1 cellular context compared by ENCODE assay signal in genomic region chr19:2462635-2463421, GRCh38.
A peak's percentile ranks its signal among the peaks of the same experiment; 100 is the strongest.
TF ChIP-seq lines count a peak whose summit lies in the region.

No MANE protein-coding gene starts in this region.

TF ChIP-seq in HepG2, 621 proteins besides CTCF, POLR2A, EP300 and RAD21 (continued from another document and continues in another):
- TF ChIP-seq YEATS4 (CRISPR knock-in tag; IDR thresholded peaks at IDR 0.05; ENCODE audit: borderline replicate concordance) (peak; percentile 88; the same call in 1 of the 2 replicates), ZC3H4 (CRISPR knock-in tag; IDR thresholded peaks at IDR 0.05; ENCODE audit: borderline replicate concordance) (no peak), REL (CRISPR knock-in tag; conservative IDR thresholded peaks at IDR 0.05) (no peak), SNAPC2 (CRISPR knock-in tag; IDR thresholded peaks at IDR 0.05) (0 out of 2 replicates have a peak, but pooled peaks have one; percentile 70), ZNF746 (CRISPR knock-in tag; IDR thresholded peaks at IDR 0.05) (no peak), ZNF407 (CRISPR knock-in tag; IDR thresholded peaks at IDR 0.05; ENCODE audit: not compliant biosample characterization) (no peak), ZNF251 (CRISPR knock-in tag; IDR thresholded peaks at IDR 0.05) (no peak), NFYB (CRISPR knock-in tag; IDR thresholded peaks at IDR 0.05) (peak; percentile 47; the same call in 1 of the 2 replicates), DMAP1 (CRISPR knock-in tag; IDR thresholded peaks at IDR 0.05) (peak; percentile 92), ZBTB38 (CRISPR knock-in tag; IDR thresholded peaks at IDR 0.05) (no peak; the same call in 1 of the 2 replicates), ZNF274 (CRISPR knock-in tag; IDR thresholded peaks at IDR 0.05) (peak; percentile 87), WIZ (CRISPR knock-in tag; IDR thresholded peaks at IDR 0.05) (no peak), PLSCR1 (CRISPR knock-in tag; IDR thresholded peaks at IDR 0.05; ENCODE audit: borderline replicate concordance) (no peak), ZNF737 (CRISPR knock-in tag; IDR thresholded peaks at IDR 0.05; ENCODE audit: borderline replicate concordance) (no peak), MED13 (CRISPR knock-in tag; IDR thresholded peaks at IDR 0.05) (peak; percentile 84), MTERF4 (CRISPR knock-in tag; IDR thresholded peaks at IDR 0.05) (no peak), NCOR1 (IDR thresholded peaks at IDR 0.05; ENCODE audit: borderline replicate concordance, low read length) (no peak), SMARCC2 (IDR thresholded peaks at IDR 0.05) (0 out of 2 replicates have a peak, but pooled peaks have one; percentile 25), BHLHE40 (IDR thresholded peaks at IDR 0.05; ENCODE audit: low read length) (peak; percentile 57), ZNF614 (CRISPR knock-in tag; IDR thresholded peaks at IDR 0.05; ENCODE audit: borderline replicate concordance) (peak; percentile 73; the same call in 1 of the 2 replicates), SP1 (IDR thresholded peaks at IDR 0.05) (no peak), SP1 (CRISPR knock-in tag; IDR thresholded peaks at IDR 0.05) (peak; percentile 76; the same call in 1 of the 2 replicates), IKZF5 (CRISPR knock-in tag; IDR thresholded peaks at IDR 0.05) (peak; percentile 87), KLF15 (CRISPR knock-in tag; IDR thresholded peaks at IDR 0.05; ENCODE audit: borderline replicate concordance) (no peak), IRF2 (CRISPR knock-in tag; IDR thresholded peaks at IDR 0.05) (peak; percentile 26; the same call in 1 of the 2 replicates), ZNF207 (IDR thresholded peaks at IDR 0.05; ENCODE audit: borderline replicate concordance) (no peak), ZNF18 (CRISPR knock-in tag; IDR thresholded peaks at IDR 0.05; ENCODE audit: insufficient replicate concordance) (no peak), GRHL1 (CRISPR knock-in tag; conservative IDR thresholded peaks at IDR 0.05) (no peak), ZNF256 (CRISPR knock-in tag; conservative IDR thresholded peaks at IDR 0.05) (no peak), RAD51 (IDR thresholded peaks at IDR 0.05; ENCODE audit: borderline replicate concordance) (no peak), HMG20B (CRISPR knock-in tag; conservative IDR thresholded peaks at IDR 0.05) (peak; percentile 76), ZBTB43 (CRISPR knock-in tag; conservative IDR thresholded peaks at IDR 0.05) (peak; percentile 73), ZNF280B (CRISPR knock-in tag; IDR thresholded peaks at IDR 0.05; ENCODE audit: borderline replicate concordance) (peak; percentile 69; the same call in 1 of the 2 replicates), HNRNPUL1 (IDR thresholded peaks at IDR 0.05; ENCODE audit: low read depth, low read length) (no peak), ZNF142 (CRISPR knock-in tag; IDR thresholded peaks at IDR 0.05) (peak; percentile 49; the same call in 1 of the 2 replicates)
